ENCODE assay signal across 14 cellular contexts in genomic region chr3:9135526-9135925, GRCh38.
A peak's percentile ranks its signal among the peaks of the same experiment; 100 is the strongest.
DNase-seq lines count a peak whose midpoint lies in the region; ATAC-seq and TF ChIP-seq lines count a peak whose summit lies in the region.
"Had no signal": no experiment of that assay in that cellular context is flagged by ENCODE, and none has a peak within 500 bp of the region (broad histone marks: within the 10 kb centered on the region; RNA-seq: fewer than 3 reads in every experiment).

No MANE protein-coding gene starts in this region.

- peaks cover 8% of the 10 kb centered on the region; the same call in 1 of the 2 replicates for H3K9me3 Mint-ChIP-seq in HFFc6

- H3K27me3 ChIP-seq in iPS-20b (ENCODE audit: insufficient read depth, low read length) = peaks cover 29% of the 10 kb centered on the region
- H3K27me3 ChIP-seq: uterus had no signal

- no peak overlapping the region for H3K27ac Mint-ChIP-seq in HFFc6

- H3K27me3 Mint-ChIP-seq in HFFc6 (ENCODE audit: insufficient read depth) = peaks cover 40% of the 10 kb centered on the region

- 0 out of 2 replicates have a peak, but pooled peaks have one; percentile 7 for TF ChIP-seq CTCF in HFFc6 (IDR thresholded peaks at IDR 0.05)

- H3K9me3 ChIP-seq in iPS-20b (ENCODE audit: insufficient read depth, low read depth, low read length) = no peaks in the 10 kb centered on the region; the same call in 1 of the 2 replicates
- H3K9me3 ChIP-seq: HAP-1, uterus had no signal

- no peak overlapping the region for H3K4me3 Mint-ChIP-seq in HFFc6

- H3K4me3 ChIP-seq in iPS-20b (ENCODE audit: low read length) = peak overlapping the region; percentile 65
- H3K4me3 ChIP-seq: HAP-1, lung had no signal

- H3K9ac ChIP-seq in iPS-20b (ENCODE audit: low read depth, low read length) = peak overlapping the region; percentile 52; the same call in 1 of the 2 replicates

- H3K36me3 Mint-ChIP-seq in HFFc6 (ENCODE audit: low read depth) = no peaks in the 10 kb centered on the region

- no peak for DNase-seq in HFFc6
- peak in 1 of 61 donors; percentile 29 for DNase-seq in caudate nucleus (lab: John Stamatoyannopoulos, UW)
- DNase-seq in sciatic nerve (ENCODE audit: low spot score) = no peak
- DNase-seq in AML-193 (lab: John Stamatoyannopoulos, UW) = no peak
- no peak for DNase-seq in stimulated activated CD8-positive, alpha-beta memory T cell treated with anti-CD3 and anti-CD28 coated beads, Interleukin-4, amount 100 ng/mL, for 48 hours
- DNase-seq: activated CD4-positive, CD25-positive, alpha-beta regulatory T cell; activated gamma-delta T cell; aorta; uterus had no signal

- no peaks in the 10 kb centered on the region for H3K4me1 Mint-ChIP-seq in HFFc6 (ENCODE audit: low read depth)

- intact Hi-C loops in sciatic nerve (cut with DNase I) = no loop called here

- peak; percentile 10 for ATAC-seq in sciatic nerve
- ATAC-seq in GM19463 (IDR thresholded peaks at IDR 0.05; ENCODE audit: unreplicated experiment) = no peak
- ATAC-seq in GM19467 (IDR thresholded peaks at IDR 0.05; ENCODE audit: unreplicated experiment) = no peak

- H3K36me3 ChIP-seq in iPS-20b (ENCODE audit: insufficient read depth, low read depth, low read length) = no peaks in the 10 kb centered on the region
- H3K36me3 ChIP-seq: HAP-1, uterus had no signal

- H3K27ac ChIP-seq in caudate nucleus (ENCODE audit: low read depth, low read length) (peak overlapping the region; percentile 24), iPS-20b (ENCODE audit: low read length) (no peak overlapping the region)
- H3K27ac ChIP-seq: uterus had no signal

- H3K4me1 ChIP-seq in iPS-20b (ENCODE audit: insufficient read depth, low read length) = peaks cover 9% of the 10 kb centered on the region; the same call in 1 of the 2 replicates
- H3K4me1 ChIP-seq: HAP-1, uterus had no signal
